20 cellular contexts compared by ENCODE assay signal in the genomic region with DNA sequence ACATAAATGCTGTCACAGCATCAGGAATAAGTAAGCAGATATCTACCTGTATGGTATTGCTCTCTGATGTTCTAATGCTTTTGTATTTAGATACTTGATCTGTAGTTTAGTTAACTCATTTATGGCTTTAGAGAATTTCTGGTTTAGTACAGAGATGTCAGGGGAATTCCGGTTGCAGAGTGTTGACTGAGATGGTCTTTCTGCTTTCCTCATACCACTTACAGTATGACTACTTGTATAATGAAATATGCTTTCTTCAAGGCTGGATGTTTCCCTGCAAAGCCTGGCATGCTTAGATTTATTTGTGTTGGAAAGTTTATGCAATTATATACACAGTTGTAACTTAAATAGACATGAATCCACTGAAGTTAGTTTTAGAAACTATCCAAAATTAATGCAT.
DNase-seq lines count a peak whose midpoint lies in the region; ATAC-seq and TF ChIP-seq lines count a peak whose summit lies in the region.
"Had no signal": no experiment of that assay in that cellular context is flagged by ENCODE, and none has a peak within 500 bp of the region (broad histone marks: within the 10 kb centered on the region; RNA-seq: fewer than 3 reads in every experiment).

No MANE protein-coding gene starts in this region.

- no peak overlapping the region for H2BK15ac ChIP-seq in IMR-90 (ENCODE audit: low read depth, low read length)

- no peak overlapping the region for H3K4me2 ChIP-seq in IMR-90 (ENCODE audit: low read depth, low read length)
- H3K4me2 ChIP-seq: BLaER1 had no signal

- H3K9ac ChIP-seq in IMR-90 (ENCODE audit: low read depth, low read length) = no peak overlapping the region
- H3K9ac ChIP-seq: BLaER1 had no signal

- dilution Hi-C loops in IMR-90 (cut with HindIII; ENCODE audit: low sequenced_read_pairs, unreplicated experiment) = no loop called here

- no peak overlapping the region for H3K56ac ChIP-seq in IMR-90 (ENCODE audit: extremely low read depth, insufficient read depth, low read length)

- peak; percentile 61 for ATAC-seq in GM18511 (IDR thresholded peaks at IDR 0.05; ENCODE audit: unreplicated experiment)
- ATAC-seq in IMR-90 (ENCODE audit: low read depth) = peak; percentile 83
- ATAC-seq in stimulated activated effector memory CD8-positive, alpha-beta T cell treated with anti-CD3 and anti-CD28 coated beads, Interleukin-12 subunit alpha, Interleukin-12 subunit beta, amount 100 ng/mL, for 72 hours = peak; percentile 53
- no peak for ATAC-seq in mucosa of descending colon
- no peak for ATAC-seq in GM21825 (IDR thresholded peaks at IDR 0.05; ENCODE audit: unreplicated experiment)
- ATAC-seq: HCT116, HepG2 had no signal

- H3K4me1 ChIP-seq in IMR-90 (ENCODE audit: control insufficient read depth, insufficient read depth, low read length) = peaks cover 3% of the 10 kb centered on the region
- no peaks in the 10 kb centered on the region for H3K4me1 ChIP-seq in Peyer's patch
- H3K4me1 ChIP-seq in mucosa of descending colon (ENCODE audit: low read depth) = no peaks in the 10 kb centered on the region
- H3K4me1 ChIP-seq: BLaER1 had no signal

- H4K8ac ChIP-seq in IMR-90 (ENCODE audit: low read depth in 2 of 2, low read length in 2 of 2) = no peak overlapping the region

- no peaks in the 10 kb centered on the region for H3K36me3 Mint-ChIP-seq in stimulated activated effector memory CD8-positive, alpha-beta T cell treated with anti-CD3 and anti-CD28 coated beads, Interleukin-12 subunit alpha, Interleukin-12 subunit beta, amount 100 ng/mL, for 72 hours
- H3K36me3 Mint-ChIP-seq: CD4-positive, alpha-beta memory T cell had no signal

- BruUV-seq in IMR-90 (replicated peaks; lab: Mats Ljungman, UMichigan) = no TSS peak

- H2BK120ac ChIP-seq in IMR-90 (ENCODE audit: low read depth, low read length) = no peak overlapping the region

- no peak overlapping the region for H3K23ac ChIP-seq in IMR-90 (ENCODE audit: low read depth, low read length)

- no peak overlapping the region for H2AFZ ChIP-seq in IMR-90 (replicated peaks; ENCODE audit: low read length, poor library complexity)

- in situ Hi-C loops in IMR-90 (cut with MboI; ENCODE audit: low sequenced_read_pairs) = no loop called here

- no peak overlapping the region for H3K14ac ChIP-seq in IMR-90 (replicated peaks; ENCODE audit: low read depth, low read length)

- DNase-seq in AG04450 (ENCODE audit: low read depth, low spot score) (peak; percentile 47), IMR-90 (peak; percentile 72), Peyer's patch (no peak), mucosa of descending colon (no peak)
- no peak for DNase-seq in stimulated activated effector memory CD8-positive, alpha-beta T cell treated with anti-CD3 and anti-CD28 coated beads, Interleukin-12 subunit alpha, Interleukin-12 subunit beta, amount 100 ng/mL, for 72 hours (ENCODE audit: low spot score in 2 of 2)
- DNase-seq: ACHN; Calu3; CD4-positive, alpha-beta memory T cell; DMS79 treated with DMSO at 0.1 percent for 48 hours; EL; GOT3; H7; HFFc6; KG1 had no signal

- H2BK20ac ChIP-seq in IMR-90 (ENCODE audit: low read depth, low read length) = no peak overlapping the region

- no peak for TF ChIP-seq CTCF in AG04450 (IDR thresholded peaks at IDR 0.05; ENCODE audit: low read depth, low read length)
- no peak for TF ChIP-seq CTCF in IMR-90 (conservative IDR thresholded peaks at IDR 0.05; ENCODE audit: low read depth, low read length)
- no peak for TF ChIP-seq CTCF in Peyer's patch (IDR thresholded peaks at IDR 0.05)
- TF ChIP-seq CTCF in mucosa of descending colon (IDR thresholded peaks at IDR 0.05) = no peak

- TF ChIP-seq RAD21 in IMR-90 (IDR thresholded peaks at IDR 0.05; ENCODE audit: low read length) = no peak

- H3K4ac ChIP-seq in IMR-90 (ENCODE audit: low read depth, low read length) = no peak overlapping the region

- CTCF ChIA-PET in AG04450 (lab: Charles Lee) (interaction anchor here (0.8 to 2.5 kb wide), 4 partner anchors 11 to 179 kb away, joined by 3 to 14 read pairs (median 3); no protein-coding TSS in a partner anchor), IMR-90 (lab: Yijun Ruan, JAX) (no interaction called here)

- intact Hi-C loops in IMR-90 (cut with micrococcal nuclease) (loop anchor here (10.0 kb wide), 1 partner anchor 948 kb away; no protein-coding TSS in a partner anchor), mucosa of descending colon (cut with DNase I, micrococcal nuclease) (no loop called here)

- H4K20me1 ChIP-seq in IMR-90 (ENCODE audit: insufficient read depth, low read length) = no peaks in the 10 kb centered on the region
- H4K20me1 ChIP-seq: BLaER1 had no signal

- H4K5ac ChIP-seq in IMR-90 (ENCODE audit: low read depth, low read length) = no peak overlapping the region

- no peak overlapping the region for H3K27ac ChIP-seq in AG04450 (ENCODE audit: low read depth, low read length)
- H3K27ac ChIP-seq in IMR-90 (ENCODE audit: insufficient read depth, low read length) = no peak overlapping the region
- H3K27ac ChIP-seq in Peyer's patch = no peak overlapping the region
- H3K27ac ChIP-seq: BLaER1 had no signal

- no peak overlapping the region for H3K4me3 ChIP-seq in AG04450 (ENCODE audit: low read depth, low read length)
- no peak overlapping the region for H3K4me3 ChIP-seq in IMR-90 (ENCODE audit: insufficient read depth, low read depth, low read length)
- H3K4me3 ChIP-seq in Peyer's patch = no peak overlapping the region
- H3K4me3 ChIP-seq in mucosa of descending colon = no peak overlapping the region
- H3K4me3 ChIP-seq: BLaER1 had no signal

- H3K4me3 Mint-ChIP-seq in stimulated activated effector memory CD8-positive, alpha-beta T cell treated with anti-CD3 and anti-CD28 coated beads, Interleukin-12 subunit alpha, Interleukin-12 subunit beta, amount 100 ng/mL, for 72 hours = no peak overlapping the region
- H3K4me3 Mint-ChIP-seq: CD14-positive monocyte; CD4-positive, alpha-beta memory T cell; HFFc6 had no signal

- no peak overlapping the region for H3K18ac ChIP-seq in IMR-90 (ENCODE audit: low read depth, low read length)

- H3K9me3 ChIP-seq in AG04450 (ENCODE audit: control insufficient read depth, insufficient read depth, low read length) (no peaks in the 10 kb centered on the region), IMR-90 (ENCODE audit: control insufficient read depth, insufficient read depth, low read length) (no peaks in the 10 kb centered on the region), Peyer's patch (peaks cover 0 to 3% (median 0%) of the 10 kb centered on the region in 4 donors), mucosa of descending colon (no peaks in the 10 kb centered on the region)
- H3K9me3 ChIP-seq: BLaER1 had no signal

- H2BK5ac ChIP-seq in IMR-90 (ENCODE audit: low read depth, low read length, poor library complexity, severe bottlenecking) = peak overlapping the region; percentile 28

- H3K9me3 Mint-ChIP-seq in stimulated activated effector memory CD8-positive, alpha-beta T cell treated with anti-CD3 and anti-CD28 coated beads, Interleukin-12 subunit alpha, Interleukin-12 subunit beta, amount 100 ng/mL, for 72 hours = no peaks in the 10 kb centered on the region
- H3K9me3 Mint-ChIP-seq: CD4-positive, alpha-beta memory T cell; HFFc6 had no signal

- H3K4me1 Mint-ChIP-seq in stimulated activated effector memory CD8-positive, alpha-beta T cell treated with anti-CD3 and anti-CD28 coated beads, Interleukin-12 subunit alpha, Interleukin-12 subunit beta, amount 100 ng/mL, for 72 hours = no peaks in the 10 kb centered on the region
- H3K4me1 Mint-ChIP-seq: CD14-positive monocyte; CD4-positive, alpha-beta memory T cell had no signal

- no peaks in the 10 kb centered on the region for H3K27me3 ChIP-seq in AG04450 (ENCODE audit: control insufficient read depth, insufficient read depth, low read length)
- H3K27me3 ChIP-seq in IMR-90 (ENCODE audit: control insufficient read depth, insufficient read depth, low read length) = no peaks in the 10 kb centered on the region
- H3K27me3 ChIP-seq in Peyer's patch = no peaks in the 10 kb centered on the region
- H3K27me3 ChIP-seq: BLaER1 had no signal

- no peaks in the 10 kb centered on the region for H3K9me1 ChIP-seq in IMR-90 (ENCODE audit: insufficient read depth, low read length)

- H3K79me1 ChIP-seq in IMR-90 (ENCODE audit: low read depth in 1 of 2, low read length in 2 of 2) = no peaks in the 10 kb centered on the region

- WGBS in IMR-90 (ENCODE audit: extremely low coverage in 2 of 2, insufficient read length in 1 of 2), 2 experiments = no CpG with 5 or more reads among the region's 1 CpG

- TF ChIP-seq POLR2A in IMR-90 (IDR thresholded peaks at IDR 0.05; ENCODE audit: low read depth, low read length) (no peak), Peyer's patch (IDR thresholded peaks at IDR 0.05) (no peak)

- H2AK5ac ChIP-seq in IMR-90 (ENCODE audit: low read depth, low read length) = no peak overlapping the region

- no peak overlapping the region for H3K27ac Mint-ChIP-seq in stimulated activated effector memory CD8-positive, alpha-beta T cell treated with anti-CD3 and anti-CD28 coated beads, Interleukin-12 subunit alpha, Interleukin-12 subunit beta, amount 100 ng/mL, for 72 hours
- H3K27ac Mint-ChIP-seq: CD14-positive monocyte; CD4-positive, alpha-beta memory T cell; HFFc6 had no signal

- H4K91ac ChIP-seq in IMR-90 (ENCODE audit: insufficient read depth, low read depth, low read length) = no peak overlapping the region

- H3K36me3 ChIP-seq in IMR-90 (ENCODE audit: control insufficient read depth, insufficient read depth, low read length) (no peaks in the 10 kb centered on the region), Peyer's patch (no peaks in the 10 kb centered on the region), mucosa of descending colon (ENCODE audit: low read depth) (no peaks in the 10 kb centered on the region)
- H3K36me3 ChIP-seq: BLaER1 had no signal

- H2AK9ac ChIP-seq in IMR-90 (replicated peaks; ENCODE audit: low read depth, low read length, poor library complexity) = no peak overlapping the region

- POLR2A ChIA-PET in AG04450 (lab: Yijun Ruan, JAX) = no interaction called here
- POLR2A ChIA-PET in IMR-90 (lab: Charles Lee; ENCODE audit: unreplicated experiment) = no interaction called here

TF ChIP-seq in IMR-90, 13 proteins besides CTCF, POLR2A, EP300 and RAD21 (continues in another document):
- no peak for TF ChIP-seq CEBPB (IDR thresholded peaks at IDR 0.05; ENCODE audit: low read depth, low read length)
- no peak for TF ChIP-seq MAZ (IDR thresholded peaks at IDR 0.05; ENCODE audit: borderline replicate concordance, low read depth, low read length)
- TF ChIP-seq NFE2L2 (IDR thresholded peaks at IDR 0.05; ENCODE audit: low read depth, low read length) = no peak
- TF ChIP-seq, protein P1, sequence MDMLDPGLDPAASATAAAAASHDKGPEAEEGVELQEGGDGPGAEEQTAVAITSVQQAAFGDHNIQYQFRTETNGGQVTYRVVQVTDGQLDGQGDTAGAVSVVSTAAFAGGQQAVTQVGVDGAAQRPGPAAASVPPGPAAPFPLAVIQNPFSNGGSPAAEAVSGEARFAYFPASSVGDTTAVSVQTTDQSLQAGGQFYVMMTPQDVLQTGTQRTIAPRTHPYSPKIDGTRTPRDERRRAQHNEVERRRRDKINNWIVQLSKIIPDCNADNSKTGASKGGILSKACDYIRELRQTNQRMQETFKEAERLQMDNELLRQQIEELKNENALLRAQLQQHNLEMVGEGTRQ (IDR thresholded peaks at IDR 0.05; ENCODE audit: low read depth, low read length) = no peak
- no peak for TF ChIP-seq FOS (IDR thresholded peaks at IDR 0.05; ENCODE audit: low read depth, low read length)
- TF ChIP-seq SMC3 (IDR thresholded peaks at IDR 0.05; ENCODE audit: low read depth, low read length) = no peak
- TF ChIP-seq RFX5 (IDR thresholded peaks at IDR 0.05; ENCODE audit: low read depth, low read length) = no peak

Comparison
In these comparisons a context has a peak if more than half of its experiments do, and no peak if none do; other contexts are left out.
1. DNase-seq: peak in AG04450 (single experiment) and IMR-90 (single experiment); none in stimulated activated effector memory CD8-positive, alpha-beta T cell treated with anti-CD3 and anti-CD28 coated beads, Interleukin-12 subunit alpha, Interleukin-12 subunit beta, amount 100 ng/mL, for 72 hours (0 of 2), Peyer's patch (0 of 3) and mucosa of descending colon (0 of 3).
2. ATAC-seq: peak in GM18511 (single experiment), IMR-90 (single experiment) and stimulated activated effector memory CD8-positive, alpha-beta T cell treated with anti-CD3 and anti-CD28 coated beads, Interleukin-12 subunit alpha, Interleukin-12 subunit beta, amount 100 ng/mL, for 72 hours (single experiment); none in mucosa of descending colon (single experiment) and GM21825 (single experiment).